ENCODE assay signal across 23 cellular contexts in genomic region chr4:186684220-186684619, GRCh38. TPM values are rescaled to one million over a fixed set of nuclear protein-coding genes. Genes with fewer than 3 reads are reported as not detected.
DNase-seq lines count a peak whose midpoint lies in the region; ATAC-seq and TF ChIP-seq lines count a peak whose summit lies in the region.
"Had no signal": no experiment of that assay in that cellular context is flagged by ENCODE, and none has a peak within 500 bp of the region (broad histone marks: within the 10 kb centered on the region; RNA-seq: fewer than 3 reads in every experiment).

No MANE protein-coding gene starts in this region.

- no peak for TF ChIP-seq RAD21 in IMR-90 (IDR thresholded peaks at IDR 0.05; ENCODE audit: low read length)

- no peak overlapping the region for H4K5ac ChIP-seq in IMR-90 (ENCODE audit: low read depth, low read length)

- no peak overlapping the region; the same call in 1 of the 2 replicates for H4K91ac ChIP-seq in IMR-90 (ENCODE audit: insufficient read depth, low read depth, low read length)
- no peak overlapping the region for H4K91ac ChIP-seq in trophoblast cell (ENCODE audit: low read depth, low read length)

- no peak overlapping the region for H3K9ac ChIP-seq in BLaER1 treated with 17β-estradiol and CSF1 and Interleukin-3, amounts not matched to agents 10 nM and 100 nM
- H3K9ac ChIP-seq in IMR-90 (ENCODE audit: low read depth, low read length) (no peak overlapping the region), trophoblast cell (ENCODE audit: low read length) (no peak overlapping the region)

- no peak for TF ChIP-seq POLR2A in IMR-90 (IDR thresholded peaks at IDR 0.05; ENCODE audit: low read depth, low read length)
- TF ChIP-seq POLR2A in gastroesophageal sphincter (IDR thresholded peaks at IDR 0.05) = no peak

- peak overlapping the region; percentile 15 for H2BK12ac ChIP-seq in trophoblast cell (ENCODE audit: low read length)

- H2BK5ac ChIP-seq in IMR-90 (ENCODE audit: low read depth, low read length, poor library complexity, severe bottlenecking) = no peak overlapping the region
- H2BK5ac ChIP-seq in trophoblast cell (ENCODE audit: low read depth, low read length, poor library complexity) = no peak overlapping the region

- H3K56ac ChIP-seq in IMR-90 (ENCODE audit: extremely low read depth, insufficient read depth, low read length) = no peak overlapping the region

- POLR2A ChIA-PET in IMR-90 (lab: Charles Lee; ENCODE audit: unreplicated experiment) = no interaction called here

- ATAC-seq in IMR-90 (ENCODE audit: low read depth) (no peak), gastroesophageal sphincter (no peak), HG03378 (IDR thresholded peaks at IDR 0.05; ENCODE audit: unreplicated experiment) (no peak)
- ATAC-seq: activated T-cell treated with anti-CD3 and anti-CD28 coated beads, Interleukin-2, amount 50 U/mL, for 4 hours; GM12878; SK-N-SH treated with all-trans-retinoic acid at 6 μM for 48 hours had no signal

- no peak overlapping the region for H3K4me3 ChIP-seq in BLaER1 treated with 17β-estradiol and CSF1 and Interleukin-3, amounts not matched to agents 10 nM and 100 nM
- no peak overlapping the region for H3K4me3 ChIP-seq in IMR-90 (ENCODE audit: insufficient read depth, low read depth, low read length)
- peak overlapping the region; percentile 21 to 31 for H3K4me3 ChIP-seq in gastroesophageal sphincter
- no peak overlapping the region for H3K4me3 ChIP-seq in trophoblast cell (ENCODE audit: low read depth, low read length)
- H3K4me3 ChIP-seq: dorsolateral prefrontal cortex, GM12878, left lung had no signal

- H3K79me1 ChIP-seq in IMR-90 (ENCODE audit: low read depth in 1 of 2, low read length in 2 of 2) (peaks cover 5 to 65% of the 10 kb centered on the region in 2 experiments), trophoblast cell (ENCODE audit: low read length) (peaks cover 3% of the 10 kb centered on the region)

- CTCF ChIA-PET in IMR-90 (lab: Yijun Ruan, JAX) = no interaction called here

- no peaks in the 10 kb centered on the region for H3K27me3 ChIP-seq in BLaER1 treated with 17β-estradiol and CSF1 and Interleukin-3, amounts not matched to agents 10 nM and 100 nM
- H3K27me3 ChIP-seq in IMR-90 (ENCODE audit: control insufficient read depth, insufficient read depth, low read length) (no peaks in the 10 kb centered on the region), gastroesophageal sphincter (no peaks in the 10 kb centered on the region), trophoblast cell (ENCODE audit: insufficient read depth, low read length) (no peaks in the 10 kb centered on the region)
- H3K27me3 ChIP-seq: dorsolateral prefrontal cortex, left lung had no signal

- H3K9me3 ChIP-seq in BLaER1 treated with 17β-estradiol and CSF1 and Interleukin-3, amounts not matched to agents 10 nM and 100 nM (replicated peaks in 1 of 11) = peaks cover 0 to 5% (median 0%) of the 10 kb centered on the region in 11 experiments; a peak in 2 of 22 replicates
- H3K9me3 ChIP-seq in IMR-90 (ENCODE audit: control insufficient read depth, insufficient read depth, low read length) (no peaks in the 10 kb centered on the region), gastroesophageal sphincter (no peaks in the 10 kb centered on the region), trophoblast cell (ENCODE audit: insufficient read depth, low read depth, low read length) (no peaks in the 10 kb centered on the region)
- H3K9me3 ChIP-seq: left lung had no signal

- DNase-seq in IMR-90 (no peak), trophoblast cell (no peak), GOT3 (lab: John Stamatoyannopoulos, UW) (no peak), amygdala (lab: John Stamatoyannopoulos, UW) (no peak), DMS153 treated with DMSO at 0.1 percent for 48 hours (lab: John Stamatoyannopoulos, UW; ENCODE audit: unreplicated experiment) (no peak)
- DNase-seq: ACHN; activated CD4-positive, alpha-beta T cell treated with anti-CD3 and anti-CD28 coated beads for 4 hours; activated naive CD4-positive, alpha-beta T cell treated with anti-CD3 and anti-CD28 coated beads for 36 hours; activated T-cell treated with anti-CD3 and anti-CD28 coated beads, Interleukin-2, amount 50 U/mL, for 4 hours; dorsolateral prefrontal cortex; left lung; midbrain; NCI-H1105 treated with DMSO at 0.1 percent for 48 hours; NCI-H2029; NCI-H2227 treated with DMSO at 0.1 percent for 48 hours; nephron progenitor cell; posterior cingulate gyrus; T-helper 2 cell had no signal

- H3K4ac ChIP-seq in IMR-90 (ENCODE audit: low read depth, low read length) = 0 out of 2 replicates have a peak overlapping the region, but pooled peaks have one; percentile 24
- peak overlapping the region; percentile 76 for H3K4ac ChIP-seq in trophoblast cell (ENCODE audit: low read depth, low read length)

- no peak overlapping the region for H2AK9ac ChIP-seq in IMR-90 (replicated peaks; ENCODE audit: low read depth, low read length, poor library complexity)

- no peak for TF ChIP-seq CTCF in IMR-90 (conservative IDR thresholded peaks at IDR 0.05; ENCODE audit: low read depth, low read length)
- no peak for TF ChIP-seq CTCF in gastroesophageal sphincter (IDR thresholded peaks at IDR 0.05)

- H3K14ac ChIP-seq in IMR-90 (replicated peaks; ENCODE audit: low read depth, low read length) (no peak overlapping the region), trophoblast cell (ENCODE audit: low read length) (no peak overlapping the region)

- H3K23ac ChIP-seq in IMR-90 (ENCODE audit: low read depth, low read length) (no peak overlapping the region), trophoblast cell (ENCODE audit: low read length) (no peak overlapping the region)

- H4K20me1 ChIP-seq in BLaER1 treated with 17β-estradiol and CSF1 and Interleukin-3, amounts not matched to agents 10 nM and 100 nM = peaks cover 0 to 98% (median 7%) of the 10 kb centered on the region in 11 experiments; a peak in 8 of 22 replicates
- peaks cover 84% of the 10 kb centered on the region for H4K20me1 ChIP-seq in IMR-90 (ENCODE audit: insufficient read depth, low read length)

- peaks cover 14% of the 10 kb centered on the region for H3K9me1 ChIP-seq in IMR-90 (ENCODE audit: insufficient read depth, low read length)

- no peak overlapping the region for H2BK120ac ChIP-seq in IMR-90 (ENCODE audit: low read depth, low read length)
- peak overlapping the region; percentile 17 for H2BK120ac ChIP-seq in trophoblast cell (ENCODE audit: insufficient read depth, low read length, poor library complexity)

- H3K18ac ChIP-seq in IMR-90 (ENCODE audit: low read depth, low read length) (no peak overlapping the region), trophoblast cell (ENCODE audit: low read length) (peak overlapping the region; percentile 77)

- no peak overlapping the region for H2BK20ac ChIP-seq in IMR-90 (ENCODE audit: low read depth, low read length)

- no TSS peak for BruUV-seq in IMR-90 (replicated peaks; lab: Mats Ljungman, UMichigan)

- no peak overlapping the region; a peak in 1 of 4 replicates for H4K8ac ChIP-seq in IMR-90 (ENCODE audit: low read depth in 2 of 2, low read length in 2 of 2)
- H4K8ac ChIP-seq in trophoblast cell (ENCODE audit: low read depth, low read length) = no peak overlapping the region

- peaks cover 14 to 43% (median 36%) of the 10 kb centered on the region in 10 experiments for H3K4me1 ChIP-seq in BLaER1 treated with 17β-estradiol and CSF1 and Interleukin-3, amounts not matched to agents 10 nM and 100 nM
- H3K4me1 ChIP-seq in IMR-90 (ENCODE audit: control insufficient read depth, insufficient read depth, low read length) = peaks cover 29% of the 10 kb centered on the region
- peaks cover 7 to 62% (median 15%) of the 10 kb centered on the region in 3 donors for H3K4me1 ChIP-seq in gastroesophageal sphincter
- H3K4me1 ChIP-seq in trophoblast cell (ENCODE audit: control insufficient read depth in 1 of 2, insufficient read depth in 2 of 2, low read length in 2 of 2) = peaks cover 10 to 14% of the 10 kb centered on the region in 2 experiments

- H2BK15ac ChIP-seq in IMR-90 (ENCODE audit: low read depth, low read length) = no peak overlapping the region

- H2AFZ ChIP-seq in IMR-90 (replicated peaks; ENCODE audit: low read length, poor library complexity) (no peak overlapping the region), trophoblast cell (ENCODE audit: insufficient read depth, low read length, poor library complexity) (no peak overlapping the region)

- intact Hi-C loops in IMR-90 (cut with micrococcal nuclease) = no loop called here

- peaks cover 6% of the 10 kb centered on the region for H3K79me2 ChIP-seq in trophoblast cell (ENCODE audit: control insufficient read depth, insufficient read depth, low read length, poor library complexity)

- WGBS in IMR-90 (ENCODE audit: extremely low coverage in 2 of 2, insufficient read length in 1 of 2), 2 experiments = 85% methylated on average over 5 of the region's 12 CpGs; no CpG with 5 or more reads in 1 of the 2 experiments
- 26 to 76% methylated on average over 8 to 12 of the region's 12 CpGs for WGBS in gastroesophageal sphincter (ENCODE audit: low coverage in 1 of 2), 2 donors
- no CpG with 5 or more reads among the region's 12 CpGs for WGBS in trophoblast cell (ENCODE audit: extremely low coverage, insufficient coverage, insufficient read length)

- peak overlapping the region in 7 of 11 experiments; percentile 22 to 64 (median 57); a peak in 7 of 22 replicates for H3K4me2 ChIP-seq in BLaER1 treated with 17β-estradiol and CSF1 and Interleukin-3, amounts not matched to agents 10 nM and 100 nM
- H3K4me2 ChIP-seq in IMR-90 (ENCODE audit: low read depth, low read length) (no peak overlapping the region), trophoblast cell (ENCODE audit: low read length) (no peak overlapping the region)

- dilution Hi-C loops in IMR-90 (cut with HindIII; ENCODE audit: low sequenced_read_pairs, unreplicated experiment) = no loop called here

- peak overlapping the region in 1 of 11 experiments; percentile 58; a peak in 1 of 22 replicates for H3K27ac ChIP-seq in BLaER1 treated with 17β-estradiol and CSF1 and Interleukin-3, amounts not matched to agents 10 nM and 100 nM
- H3K27ac ChIP-seq in IMR-90 (ENCODE audit: insufficient read depth, low read length) (no peak overlapping the region), gastroesophageal sphincter (peak overlapping the region; percentile 72 to 91 (median 87)), trophoblast cell (ENCODE audit: low read depth, low read length) (no peak overlapping the region)
- H3K27ac ChIP-seq: dorsolateral prefrontal cortex, left lung had no signal

- no peak overlapping the region for H4K12ac ChIP-seq in trophoblast cell (ENCODE audit: low read depth, low read length)

- TF ChIP-seq EP300 in gastroesophageal sphincter (IDR thresholded peaks at IDR 0.05) = no peak

- H3K36me3 ChIP-seq in BLaER1 treated with 17β-estradiol and CSF1 and Interleukin-3, amounts not matched to agents 10 nM and 100 nM = peaks cover 0 to 80% (median 39%) of the 10 kb centered on the region in 11 experiments; a peak in 16 of 22 replicates
- H3K36me3 ChIP-seq in IMR-90 (ENCODE audit: control insufficient read depth, insufficient read depth, low read length) (peaks cover 26% of the 10 kb centered on the region), gastroesophageal sphincter (no peaks in the 10 kb centered on the region), trophoblast cell (ENCODE audit: control insufficient read depth in 1 of 2, insufficient read depth in 2 of 2, low read length in 2 of 2) (peaks cover 3 to 4% of the 10 kb centered on the region in 2 experiments)
- H3K36me3 ChIP-seq: left lung had no signal

- in situ Hi-C loops in IMR-90 (cut with MboI; ENCODE audit: low sequenced_read_pairs) = no loop called here

- H2AK5ac ChIP-seq in IMR-90 (ENCODE audit: low read depth, low read length) = peak overlapping the region; percentile 44; the same call in 1 of the 2 replicates
- H2AK5ac ChIP-seq in trophoblast cell (ENCODE audit: low read length) = peak overlapping the region; percentile 23

RNA-seq across cellular contexts. Expression of gene FAT1, which starts 39.4 kb away (rescaled TPM):
- total RNA-seq in IMR-90 (2012; rRNA removed) (464 and 519 TPM in 2 replicates), gastroesophageal sphincter (100 to 1,000 TPM in 3 of 4 donors, 10 to 100 TPM in 1; 84.4 to 279 (median 154) TPM)
- polyA plus RNA-seq in IMR-90 (2012; rRNA removed) = 156 and 171 TPM in 2 replicates
- polyA plus RNA-seq in IMR-90 (2012; cell fraction: cytosol; rRNA removed) = 126 and 202 TPM in 2 replicates
- polyA plus RNA-seq in IMR-90 (2012; cell fraction: nucleus; rRNA removed; ENCODE audit: low replicate concordance) = 206 and 325 TPM in 2 replicates
- 37.6 and 37.9 TPM in 2 replicates for polyA plus RNA-seq in trophoblast cell (2013)

Comparison
In these comparisons a context has a peak if more than half of its experiments do, and no peak if none do; other contexts are left out.
1. H3K27ac ChIP-seq: peak in gastroesophageal sphincter (4 of 4); none in IMR-90 (single experiment) and trophoblast cell (single experiment).
2. H3K4me2 ChIP-seq: peak in BLaER1 treated with 17β-estradiol and CSF1 and Interleukin-3, amounts not matched to agents 10 nM and 100 nM (7 of 11); none in IMR-90 (single experiment) and trophoblast cell (single experiment).
3. H3K4me3 ChIP-seq: peak in gastroesophageal sphincter (2 of 2); none in BLaER1 treated with 17β-estradiol and CSF1 and Interleukin-3, amounts not matched to agents 10 nM and 100 nM (0 of 10), IMR-90 (single experiment) and trophoblast cell (single experiment).